ENCODE assay signal across 27 cellular contexts in the genomic region with DNA sequence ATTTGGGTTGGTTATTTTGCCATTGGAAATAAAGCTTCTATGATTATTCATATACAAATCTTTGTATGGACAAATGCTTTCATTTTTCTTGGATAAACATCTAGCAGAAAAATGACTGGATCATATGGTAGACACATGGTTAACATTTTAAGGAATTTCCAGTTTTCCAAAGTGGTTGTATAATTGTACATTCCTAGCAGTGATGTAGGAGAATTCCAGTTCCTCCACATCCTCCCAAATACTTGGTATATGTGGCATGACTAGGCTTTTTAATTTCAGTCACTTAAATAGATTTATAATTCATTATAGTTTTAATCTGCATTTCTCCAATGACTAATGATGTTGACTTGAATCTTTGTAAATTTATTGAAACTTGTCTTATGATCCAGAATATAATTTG.
"Had no signal": no experiment of that assay in that cellular context is flagged by ENCODE, and none has a peak within 500 bp of the region (broad histone marks: within the 10 kb centered on the region; RNA-seq: fewer than 3 reads in every experiment).

No MANE protein-coding gene starts in this region.

- ATAC-seq: effector memory CD8-positive, alpha-beta T cell; esophagus mucosa; foreskin keratinocyte; gastrocnemius medialis; gastroesophageal sphincter; heart left ventricle; heart right ventricle had no signal

- H3K4me1 ChIP-seq: colonic mucosa, esophagus muscularis mucosa, esophagus squamous epithelium, foreskin keratinocyte, gastroesophageal sphincter, heart left ventricle, heart right ventricle had no signal

- H3K4me3 ChIP-seq: colonic mucosa, coronary artery, dorsolateral prefrontal cortex, esophagus muscularis mucosa, esophagus squamous epithelium, gastrocnemius medialis, gastroesophageal sphincter, heart left ventricle, heart right ventricle had no signal

- H3K27me3 ChIP-seq: colonic mucosa, dorsolateral prefrontal cortex, esophagus muscularis mucosa, gastrocnemius medialis, gastroesophageal sphincter had no signal

- H3K27ac ChIP-seq: colonic mucosa, coronary artery, dorsolateral prefrontal cortex, epithelial cell of prostate, esophagus muscularis mucosa, esophagus squamous epithelium, foreskin keratinocyte, gastrocnemius medialis, gastroesophageal sphincter, heart left ventricle, heart right ventricle had no signal

- H3K36me3 ChIP-seq: colonic mucosa, esophagus muscularis mucosa, esophagus squamous epithelium, gastrocnemius medialis, gastroesophageal sphincter, heart left ventricle, heart right ventricle had no signal

- FAIRE-seq: colon, endometrium, frontal cortex had no signal

- DNase-seq: colonic mucosa; cortex of kidney; dermis blood vessel endothelial cell; dorsolateral prefrontal cortex; effector CD4-positive, alpha-beta T cell; effector CD8-positive, alpha-beta T cell; effector memory CD4-positive, alpha-beta T cell; effector memory CD8-positive, alpha-beta T cell; endodermal cell; erythroblast; esophagus squamous epithelium; foreskin fibroblast; foreskin keratinocyte; foreskin melanocyte; gastrocnemius medialis; glutamatergic neuron; head of caudate nucleus; heart left ventricle; heart right ventricle had no signal

- H3K9me3 ChIP-seq: colonic mucosa, esophagus muscularis mucosa, esophagus squamous epithelium, gastrocnemius medialis, gastroesophageal sphincter, heart left ventricle, heart right ventricle had no signal
